In the genomic region with DNA sequence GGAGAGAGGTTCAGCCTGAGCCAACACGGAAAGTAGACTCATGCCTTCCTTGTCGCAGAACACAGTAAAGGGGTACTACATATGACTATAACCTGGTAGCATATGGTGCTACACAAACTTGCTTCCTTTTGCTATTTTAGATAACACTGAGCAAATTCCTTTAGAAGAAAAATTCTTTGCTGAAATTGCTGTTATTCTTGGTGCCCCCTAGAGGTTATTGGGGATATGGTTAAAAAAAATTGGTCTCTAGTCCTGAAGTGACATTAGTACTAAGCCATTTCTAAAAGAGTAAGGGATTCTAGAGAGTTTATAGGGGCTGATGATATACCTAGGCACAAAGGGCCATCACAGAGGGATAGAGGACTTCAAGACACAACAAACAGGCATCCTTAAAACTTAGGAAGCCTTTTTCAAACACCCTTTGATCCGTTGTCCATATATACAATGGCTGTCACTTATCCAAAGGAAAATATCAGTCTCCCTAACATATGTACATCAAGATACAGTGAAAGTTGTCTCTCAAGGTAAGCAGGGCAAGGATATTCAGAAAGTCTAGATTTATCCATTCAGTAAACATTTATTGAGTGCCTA, we compare ENCODE assay signal across 9 cellular contexts. TPM values are rescaled to one million over a fixed set of nuclear protein-coding genes. Genes with fewer than 3 reads are reported as not detected.
DNase-seq lines count a peak whose midpoint lies in the region; ATAC-seq and TF ChIP-seq lines count a peak whose summit lies in the region.
"Had no signal": no experiment of that assay in that cellular context is flagged by ENCODE, and none has a peak within 500 bp of the region (broad histone marks: within the 10 kb centered on the region; RNA-seq: fewer than 3 reads in every experiment).

No MANE protein-coding gene starts in this region.

- H3K4me3 ChIP-seq in AG10803 (ENCODE audit: low read length) (no peak overlapping the region), PC-3 (ENCODE audit: low read length) (no peak overlapping the region), uterus (no peak overlapping the region)

- intact Hi-C loops in PC-3 (cut with micrococcal nuclease), result loop anchor here (1.0 kb wide), 1 partner anchor 56 kb away; no protein-coding TSS in a partner anchor
- intact Hi-C loops in uterus (cut with DNase I; ENCODE audit: low total_unique reads), result no loop called here

- CTCF ChIA-PET in PC-3 (lab: Charles Lee), result no interaction called here

- H2AFZ ChIP-seq in PC-3 (ENCODE audit: low read length), result no peak overlapping the region

- no TSS peak for BruUV-seq in PC-3 (replicated peaks; lab: Mats Ljungman, UMichigan)

- POLR2A ChIA-PET in PC-3 (lab: Charles Lee; ENCODE audit: unreplicated experiment), result no interaction called here

- H3K27me3 ChIP-seq in PC-3 (ENCODE audit: low read length) (no peaks in the 10 kb centered on the region), uterus (no peaks in the 10 kb centered on the region)

- no peaks in the 10 kb centered on the region for H3F3A ChIP-seq in PC-3 (ENCODE audit: low read length, unreplicated experiment)

- ATAC-seq in GM19043 (IDR thresholded peaks at IDR 0.05; ENCODE audit: low read depth, unreplicated experiment), result peak; percentile 59
- ATAC-seq in PC-3, result no peak

- no peak for TF ChIP-seq POLR2A in uterus (IDR thresholded peaks at IDR 0.05)

- no peak overlapping the region for H3K4me2 ChIP-seq in PC-3 (ENCODE audit: low read length)

- DNase-seq in AG10803 (ENCODE audit: low read depth) (peak; percentile 26), PC-3 (peak; percentile 49), glutamatergic neuron (no peak), DMS79 (lab: John Stamatoyannopoulos, UW) (no peak), NCI-H524 treated with DMSO at 0.1 percent for 48 hours (lab: John Stamatoyannopoulos, UW) (no peak), uterus (no peak)
- DNase-seq in activated T-cell treated with anti-CD3 and anti-CD28 coated beads, Interleukin-2, amount 50 U/mL, for 1 hour, result no peak
- DNase-seq: stimulated activated CD4-positive, alpha-beta T cell treated with anti-CD3 and anti-CD28 coated beads, Interleukin-1b, Interleukin-23, amount 100 ng/mL, for 48 hours had no signal

- H3K9ac ChIP-seq in PC-3 (ENCODE audit: low read length), result no peak overlapping the region

- H3K27ac Mint-ChIP-seq in glutamatergic neuron (ENCODE audit: unreplicated experiment), result no peak overlapping the region

- H3K36me3 Mint-ChIP-seq in glutamatergic neuron (ENCODE audit: unreplicated experiment), result no peaks in the 10 kb centered on the region

- no peaks in the 10 kb centered on the region for H3K36me3 ChIP-seq in PC-3 (ENCODE audit: low read depth, low read length)
- H3K36me3 ChIP-seq in uterus, result no peaks in the 10 kb centered on the region

- H3K27ac ChIP-seq in PC-3 (ENCODE audit: low read length) (no peak overlapping the region), uterus (no peak overlapping the region)

- H3K4me1 ChIP-seq in PC-3 (ENCODE audit: insufficient read depth, low read length) (no peaks in the 10 kb centered on the region), uterus (no peaks in the 10 kb centered on the region)

- H3K9me2 ChIP-seq in PC-3 (replicated peaks; ENCODE audit: low read length), result no peaks in the 10 kb centered on the region

- H3K4me1 Mint-ChIP-seq in glutamatergic neuron (ENCODE audit: low read depth, unreplicated experiment), result no peaks in the 10 kb centered on the region

- no peaks in the 10 kb centered on the region for H4K20me1 ChIP-seq in PC-3 (ENCODE audit: low read length)

- H3K9me3 Mint-ChIP-seq in glutamatergic neuron (ENCODE audit: unreplicated experiment), result no peaks in the 10 kb centered on the region

- peak; percentile 78 for TF ChIP-seq CTCF in AG10803 (conservative IDR thresholded peaks at IDR 0.05; ENCODE audit: low read length)
- peak; percentile 66 for TF ChIP-seq CTCF in PC-3 (conservative IDR thresholded peaks at IDR 0.05; ENCODE audit: low read depth, low read length)
- peak; percentile 69 for TF ChIP-seq CTCF in glutamatergic neuron (IDR thresholded peaks at IDR 0.05; ENCODE audit: partially characterized antibody, unreplicated experiment)
- TF ChIP-seq CTCF in uterus (IDR thresholded peaks at IDR 0.05), result peak in 2 of 4 experiments; percentile 17 to 25

- no peak overlapping the region for H3K4me3 Mint-ChIP-seq in glutamatergic neuron (ENCODE audit: unreplicated experiment)

- H3K27me3 Mint-ChIP-seq in glutamatergic neuron (ENCODE audit: unreplicated experiment), result peaks cover 2% of the 10 kb centered on the region

- H3K9me3 ChIP-seq in PC-3 (ENCODE audit: low read length), result no peaks in the 10 kb centered on the region
- no peaks in the 10 kb centered on the region for H3K9me3 ChIP-seq in uterus

- no peaks in the 10 kb centered on the region for H3K79me2 ChIP-seq in PC-3 (ENCODE audit: low read length)

RNA-seq across cellular contexts. Expression of a gene that starts 13.9 kb away (rescaled TPM):
- total RNA-seq in PC-3 (2014; rRNA removed) (0.06 and 0.11 TPM in 2 replicates), glutamatergic neuron (ENCODE audit: unreplicated experiment) (1.3 TPM), uterus (1 to 10 TPM; 1.3 to 8.7 (median 5.3) TPM)

RNA-seq across cellular contexts. Expression of a gene that starts 22.8 kb away (rescaled TPM):
- total RNA-seq in PC-3 (2014; rRNA removed) (12.2 and 24.3 TPM in 2 replicates), glutamatergic neuron (ENCODE audit: unreplicated experiment) (34.6 TPM), uterus (100 to 1,000 TPM in 2 of 4 donors, 10 to 100 TPM in 2; 33.5 to 171 (median 116) TPM)

Comparison
In these comparisons a context has a peak if more than half of its experiments do, and no peak if none do; other contexts are left out.
1. DNase-seq: peak in AG10803 (single experiment) and PC-3 (single experiment); none in glutamatergic neuron (single experiment), DMS79 (single experiment), NCI-H524 treated with DMSO at 0.1 percent for 48 hours (single experiment), uterus (0 of 2) and activated T-cell treated with anti-CD3 and anti-CD28 coated beads, Interleukin-2, amount 50 U/mL, for 1 hour (single experiment).